12 cellular contexts compared by ENCODE assay signal in genomic region chr14:105059917-105060565, GRCh38. TPM values are rescaled to one million over a fixed set of nuclear protein-coding genes. Genes with fewer than 3 reads are reported as not detected.
DNase-seq lines count a peak whose midpoint lies in the region; ATAC-seq and TF ChIP-seq lines count a peak whose summit lies in the region.
"Had no signal": no experiment of that assay in that cellular context is flagged by ENCODE, and none has a peak within 500 bp of the region (broad histone marks: within the 10 kb centered on the region; RNA-seq: fewer than 3 reads in every experiment).

No MANE protein-coding gene starts in this region.

- H3K36me3 ChIP-seq in right atrium auricular region = no peaks in the 10 kb centered on the region
- no peaks in the 10 kb centered on the region for H3K36me3 ChIP-seq in BE2C
- H3K36me3 ChIP-seq: brain microvascular endothelial cell had no signal

- peak overlapping the region; percentile 93 for H3K27ac Mint-ChIP-seq in activated CD8-positive, alpha-beta T cell treated with anti-CD3 and anti-CD28 coated beads, Interleukin-2, amount 10 ng/mL, durations not matched to agents 7 days and 5 days
- peak overlapping the region; percentile 71 to 90 for H3K27ac Mint-ChIP-seq in stimulated activated naive CD8-positive, alpha-beta T cell treated with anti-CD3 and anti-CD28 coated beads, Interleukin-15, amount 100 ng/mL, for 72 hours

- H3K9me3 ChIP-seq in right atrium auricular region (no peaks in the 10 kb centered on the region), BE2C (no peaks in the 10 kb centered on the region)

- H3K4me3 ChIP-seq in right atrium auricular region (no peak overlapping the region), BE2C (ENCODE audit: low read depth, low read length) (no peak overlapping the region)

- no peaks in the 10 kb centered on the region for H3K9me3 Mint-ChIP-seq in activated CD8-positive, alpha-beta T cell treated with anti-CD3 and anti-CD28 coated beads, Interleukin-2, amount 10 ng/mL, durations not matched to agents 7 days and 5 days (ENCODE audit: insufficient read depth)
- H3K9me3 Mint-ChIP-seq in stimulated activated naive CD8-positive, alpha-beta T cell treated with anti-CD3 and anti-CD28 coated beads, Interleukin-15, amount 100 ng/mL, for 72 hours = no peaks in the 10 kb centered on the region

- no peak for ATAC-seq in activated CD8-positive, alpha-beta T cell treated with anti-CD3 and anti-CD28 coated beads, Interleukin-2, amount 10 ng/mL, durations not matched to agents 7 days and 5 days
- ATAC-seq in stimulated activated naive CD8-positive, alpha-beta T cell treated with anti-CD3 and anti-CD28 coated beads, Interleukin-15, amount 100 ng/mL, for 72 hours = peak; percentile 25
- no peak for ATAC-seq in GM21576 (IDR thresholded peaks at IDR 0.05; ENCODE audit: unreplicated experiment)
- no peak for ATAC-seq in HG03045 (IDR thresholded peaks at IDR 0.05; ENCODE audit: unreplicated experiment)

- H3K4me1 ChIP-seq in right atrium auricular region (peaks cover 0 to 54% of the 10 kb centered on the region in 2 donors), BE2C (peaks cover 7% of the 10 kb centered on the region)

- H3K27ac ChIP-seq in right atrium auricular region = peak overlapping the region; percentile 55 to 73
- H3K27ac ChIP-seq: brain microvascular endothelial cell had no signal

- peak; percentile 75 for DNase-seq in activated CD8-positive, alpha-beta memory T cell treated with anti-CD3 and anti-CD28 coated beads for 24 hours
- no peak for DNase-seq in activated CD8-positive, alpha-beta memory T cell treated with anti-CD3 and anti-CD28 coated beads, Interleukin-2, amount 50 U/mL, for 4 hours
- no peak for DNase-seq in activated CD8-positive, alpha-beta T cell treated with anti-CD3 and anti-CD28 coated beads, Interleukin-2, amount 10 ng/mL, durations not matched to agents 7 days and 5 days
- DNase-seq in right atrium auricular region (ENCODE audit: low spot score) (no peak), BE2C (no peak)
- DNase-seq in stimulated activated naive CD8-positive, alpha-beta T cell treated with anti-CD3 and anti-CD28 coated beads, Interleukin-15, amount 100 ng/mL, for 72 hours = no peak
- DNase-seq: brain microvascular endothelial cell, NCI-H526 treated with DMSO at 0.1 percent for 48 hours had no signal

- H3K4me3 Mint-ChIP-seq in activated CD8-positive, alpha-beta T cell treated with anti-CD3 and anti-CD28 coated beads, Interleukin-2, amount 10 ng/mL, durations not matched to agents 7 days and 5 days = peak overlapping the region; percentile 88
- peak overlapping the region; percentile 89 to 95 for H3K4me3 Mint-ChIP-seq in stimulated activated naive CD8-positive, alpha-beta T cell treated with anti-CD3 and anti-CD28 coated beads, Interleukin-15, amount 100 ng/mL, for 72 hours

- CTCF ChIA-PET in activated CD8-positive, alpha-beta T cell treated with anti-CD3 and anti-CD28 coated beads, Interleukin-2, amount 10 ng/mL, durations not matched to agents 7 days and 5 days (lab: Charles Lee) = interaction anchor here (0.8 to 12.2 kb wide), 6 partner anchors 7 to 84 kb away, joined by 3 to 134 read pairs (median 3); no protein-coding TSS in a partner anchor

- no peaks in the 10 kb centered on the region for H3K27me3 Mint-ChIP-seq in activated CD8-positive, alpha-beta T cell treated with anti-CD3 and anti-CD28 coated beads, Interleukin-2, amount 10 ng/mL, durations not matched to agents 7 days and 5 days (ENCODE audit: low read depth)
- H3K27me3 Mint-ChIP-seq in stimulated activated naive CD8-positive, alpha-beta T cell treated with anti-CD3 and anti-CD28 coated beads, Interleukin-15, amount 100 ng/mL, for 72 hours = no peaks in the 10 kb centered on the region

- POLR2A ChIA-PET in activated CD8-positive, alpha-beta T cell treated with anti-CD3 and anti-CD28 coated beads, Interleukin-2, amount 10 ng/mL, durations not matched to agents 7 days and 5 days (lab: Charles Lee) = interaction anchor here (0.9 to 1.2 kb wide), 3 partner anchors 12 to 39 kb away, joined by 3 read pairs; partner anchors contain the start of gene CDCA4

- H3K4me1 Mint-ChIP-seq in activated CD8-positive, alpha-beta T cell treated with anti-CD3 and anti-CD28 coated beads, Interleukin-2, amount 10 ng/mL, durations not matched to agents 7 days and 5 days (ENCODE audit: low read depth) = peaks cover 59% of the 10 kb centered on the region
- H3K4me1 Mint-ChIP-seq in stimulated activated naive CD8-positive, alpha-beta T cell treated with anti-CD3 and anti-CD28 coated beads, Interleukin-15, amount 100 ng/mL, for 72 hours = peaks cover 79% of the 10 kb centered on the region

- no peak for TF ChIP-seq CTCF in right atrium auricular region (IDR thresholded peaks at IDR 0.05)
- TF ChIP-seq CTCF in BE2C (IDR thresholded peaks at IDR 0.05; ENCODE audit: low read depth, low read length) = no peak

- H3K36me3 Mint-ChIP-seq in activated CD8-positive, alpha-beta T cell treated with anti-CD3 and anti-CD28 coated beads, Interleukin-2, amount 10 ng/mL, durations not matched to agents 7 days and 5 days (ENCODE audit: low read depth) = peaks cover 52% of the 10 kb centered on the region

- no peaks in the 10 kb centered on the region for H3K27me3 ChIP-seq in right atrium auricular region
- no peaks in the 10 kb centered on the region for H3K27me3 ChIP-seq in BE2C

RNA-seq across cellular contexts. Expression of gene GPR132, which starts 5.2 kb away (rescaled TPM):
- total RNA-seq in activated CD8-positive, alpha-beta T cell treated with anti-CD3 and anti-CD28 coated beads, Interleukin-2, amount 10 ng/mL, durations not matched to agents 7 days and 5 days = 10 to 100 TPM; 35.7 to 40.4 TPM
- total RNA-seq in right atrium auricular region = 1 to 10 TPM in 1 of 2 donors, under 1 TPM in 1; 0.67 to 1.2 TPM
- polyA plus RNA-seq in BE2C (2012; ENCODE audit: insufficient read depth, insufficient read length, low read depth) = not detected
- total RNA-seq: SK-MEL-5 had no signal
- polyA plus RNA-seq: neural cell had no signal

RNA-seq across cellular contexts. Expression of gene CDCA4, which starts 39.2 kb away (rescaled TPM):
- 10 to 100 TPM; 59.9 to 62.3 TPM for total RNA-seq in activated CD8-positive, alpha-beta T cell treated with anti-CD3 and anti-CD28 coated beads, Interleukin-2, amount 10 ng/mL, durations not matched to agents 7 days and 5 days
- 1 to 10 TPM; 3.3 to 5.1 TPM for total RNA-seq in right atrium auricular region
- polyA plus RNA-seq in BE2C (2012; ENCODE audit: insufficient read depth, insufficient read length, low read depth) = 43.2 TPM

Comparison
In these comparisons a context has a peak if more than half of its experiments do, and no peak if none do; other contexts are left out.
1. RNA of gene GPR132, which starts 5.2 kb away (total RNA-seq): 35.7 to 40.4 TPM in activated CD8-positive, alpha-beta T cell treated with anti-CD3 and anti-CD28 coated beads, Interleukin-2, amount 10 ng/mL, durations not matched to agents 7 days and 5 days; 0.67 to 1.2 TPM in right atrium auricular region; every median in the first group is over 10 times any median in the second.
2. RNA of gene CDCA4, which starts 39.2 kb away (total RNA-seq): 59.9 to 62.3 TPM in activated CD8-positive, alpha-beta T cell treated with anti-CD3 and anti-CD28 coated beads, Interleukin-2, amount 10 ng/mL, durations not matched to agents 7 days and 5 days; 3.3 to 5.1 TPM in right atrium auricular region; every median in the first group is over 4 times any median in the second.